In genomic region chr2:111884592-111884964, GRCh38 we compare ENCODE assay signal across 8 cellular contexts. TPM values are rescaled to one million over a fixed set of nuclear protein-coding genes. Genes with fewer than 3 reads are reported as not detected.
DNase-seq lines count a peak whose midpoint lies in the region; ATAC-seq, FAIRE-seq and TF ChIP-seq lines count a peak whose summit lies in the region.

No MANE protein-coding gene starts in this region.

- H3K4me2 ChIP-seq in A549 (peak overlapping the region; percentile 83), smooth muscle cell (peak overlapping the region; percentile 95)

- H3K9ac ChIP-seq in smooth muscle cell (ENCODE audit: low read depth), result peak overlapping the region; percentile 80

- no peak for TF ChIP-seq EP300 in A549 (IDR thresholded peaks at IDR 0.05)

- H4K20me1 ChIP-seq in smooth muscle cell (ENCODE audit: low read depth), result no peaks in the 10 kb centered on the region

- no peak for TF ChIP-seq POLR2A in A549 (IDR thresholded peaks at IDR 0.05; ENCODE audit: low read length)

- H3K27me3 ChIP-seq in right atrium auricular region (no peaks in the 10 kb centered on the region), smooth muscle cell (ENCODE audit: low read depth) (no peaks in the 10 kb centered on the region)

- peak overlapping the region; percentile 96 for H3K4me3 Mint-ChIP-seq in WTC11

- 6% methylated on average over 11 of the region's 11 CpGs for WGBS in A549 (ENCODE audit: missing lambda C conversion rate)
- WGBS in smooth muscle cell (ENCODE audit: low lambda C conversion rate), result 30% methylated on average over 11 of the region's 11 CpGs

- POLR2A ChIA-PET in A549 (lab: Yijun Ruan, JAX) (interaction anchor here (1.1 to 1.4 kb wide), 2 partner anchors 9 to 170 kb away, joined by 3 read pairs; partner anchors contain the start of gene TMEM87B), WTC11 (lab: Charles Lee) (no interaction called here)

- peaks cover 19% of the 10 kb centered on the region for H3K79me2 ChIP-seq in smooth muscle cell (ENCODE audit: low read depth)

- H3K36me3 ChIP-seq in right atrium auricular region (no peaks in the 10 kb centered on the region), smooth muscle cell (ENCODE audit: low read depth) (no peaks in the 10 kb centered on the region)

- TF ChIP-seq CTCF in A549 (IDR thresholded peaks at IDR 0.05) (no peak), WTC11 (IDR thresholded peaks at IDR 0.05) (no peak), right atrium auricular region (IDR thresholded peaks at IDR 0.05) (no peak), smooth muscle cell (IDR thresholded peaks at IDR 0.05; ENCODE audit: borderline replicate concordance, insufficient read depth, poor library complexity, severe bottlenecking) (no peak)

- no peak for FAIRE-seq in A549 (lab: Jason Lieb, UNC)

- no peak for TF ChIP-seq RAD21 in A549 (conservative IDR thresholded peaks at IDR 0.05 in 1 of 2, IDR thresholded peaks at IDR 0.05 in 1 of 2)

- peaks cover 5% of the 10 kb centered on the region for H3K36me3 Mint-ChIP-seq in WTC11

- H3K9me3 ChIP-seq in A549, result no peaks in the 10 kb centered on the region
- H3K9me3 ChIP-seq in right atrium auricular region, result no peaks in the 10 kb centered on the region
- H3K9me3 ChIP-seq in smooth muscle cell (replicated peaks; ENCODE audit: low read depth), result no peaks in the 10 kb centered on the region

- no peaks in the 10 kb centered on the region for H3K9me3 Mint-ChIP-seq in WTC11

- ATAC-seq in A549 (peak; percentile 54 to 61), GM21786 (IDR thresholded peaks at IDR 0.05; ENCODE audit: unreplicated experiment) (peak; percentile 7), WTC11 (no peak)

- H3K4me3 ChIP-seq in A549 (peak overlapping the region; percentile 85), right atrium auricular region (peak overlapping the region; percentile 86 to 90), smooth muscle cell (peak overlapping the region; percentile 89)

- peak overlapping the region; percentile 99 for H3K27ac Mint-ChIP-seq in WTC11

- peaks cover 10% of the 10 kb centered on the region; the same call in 2 of the 3 replicates for H3K4me1 ChIP-seq in A549
- H3K4me1 ChIP-seq in right atrium auricular region, result no peaks in the 10 kb centered on the region
- peaks cover 5% of the 10 kb centered on the region for H3K4me1 ChIP-seq in smooth muscle cell (ENCODE audit: low read depth)

- H2AFZ ChIP-seq in smooth muscle cell (ENCODE audit: low read depth), result peak overlapping the region; percentile 100

- no peaks in the 10 kb centered on the region for H3K27me3 Mint-ChIP-seq in WTC11 (ENCODE audit: low read depth)

- CTCF ChIA-PET in A549 (lab: Yijun Ruan, JAX), result interaction anchor here (2.0 kb wide), 1 partner anchor 163 kb away, joined by 4 read pairs; no protein-coding TSS in a partner anchor
- CTCF ChIA-PET in WTC11 (lab: Charles Lee), result interaction anchor here (1.0 to 1.8 kb wide), 2 partner anchors 11 to 13 kb away, joined by 3 to 9 read pairs; no protein-coding TSS in a partner anchor

- H3K27ac ChIP-seq in A549 (peak overlapping the region; percentile 90 to 95), right atrium auricular region (peak overlapping the region; percentile 78 to 80), smooth muscle cell (ENCODE audit: low read depth) (peak overlapping the region; percentile 30)

- H3K4me1 Mint-ChIP-seq in WTC11, result peaks cover 5% of the 10 kb centered on the region

- H3F3A ChIP-seq in smooth muscle cell (ENCODE audit: low read depth), result no peaks in the 10 kb centered on the region

- DNase-seq in A549 (ENCODE audit: low read depth in 1 of 2, low spot score in 1 of 2) (no peak), WTC11 (ENCODE audit: low spot score) (no peak), right atrium auricular region (ENCODE audit: low spot score) (no peak), smooth muscle cell (lab: John Stamatoyannopoulos, UW; ENCODE audit: unreplicated experiment) (no peak), SW 1271 (lab: John Stamatoyannopoulos, UW) (no peak), NCI-H1930 (lab: John Stamatoyannopoulos, UW) (no peak), activated gamma-delta T cell treated with Interleukin-2 at 50 U/mL for 16 hours (no peak)

TF ChIP-seq in A549, 52 proteins besides CTCF, POLR2A, EP300 and RAD21 (continues in another document):
- TF ChIP-seq TP53 (CRISPR knock-in tag; IDR thresholded peaks at IDR 0.05), result no peak
- no peak for TF ChIP-seq BHLHE40 (IDR thresholded peaks at IDR 0.05; ENCODE audit: low read depth, low read length)
- TF ChIP-seq MAFK (IDR thresholded peaks at IDR 0.05; ENCODE audit: partially characterized antibody), result no peak
- TF ChIP-seq CHD2 (IDR thresholded peaks at IDR 0.05; ENCODE audit: low read length, partially characterized antibody), result no peak
- no peak for TF ChIP-seq POLR2AphosphoS2 (conservative IDR thresholded peaks at IDR 0.05; ENCODE audit: low read length)
- TF ChIP-seq KDM1A (IDR thresholded peaks at IDR 0.05; ENCODE audit: low read depth), result no peak
- TF ChIP-seq ZC3H11A (IDR thresholded peaks at IDR 0.05), result no peak
- TF ChIP-seq RNF2 (IDR thresholded peaks at IDR 0.05; ENCODE audit: borderline replicate concordance, low read depth), result no peak
- TF ChIP-seq RCOR1 (IDR thresholded peaks at IDR 0.05; ENCODE audit: low read depth, low read length), result no peak
- no peak for TF ChIP-seq ZFP36 (IDR thresholded peaks at IDR 0.05; ENCODE audit: borderline replicate concordance, partially characterized antibody)
- TF ChIP-seq, protein P1, sequence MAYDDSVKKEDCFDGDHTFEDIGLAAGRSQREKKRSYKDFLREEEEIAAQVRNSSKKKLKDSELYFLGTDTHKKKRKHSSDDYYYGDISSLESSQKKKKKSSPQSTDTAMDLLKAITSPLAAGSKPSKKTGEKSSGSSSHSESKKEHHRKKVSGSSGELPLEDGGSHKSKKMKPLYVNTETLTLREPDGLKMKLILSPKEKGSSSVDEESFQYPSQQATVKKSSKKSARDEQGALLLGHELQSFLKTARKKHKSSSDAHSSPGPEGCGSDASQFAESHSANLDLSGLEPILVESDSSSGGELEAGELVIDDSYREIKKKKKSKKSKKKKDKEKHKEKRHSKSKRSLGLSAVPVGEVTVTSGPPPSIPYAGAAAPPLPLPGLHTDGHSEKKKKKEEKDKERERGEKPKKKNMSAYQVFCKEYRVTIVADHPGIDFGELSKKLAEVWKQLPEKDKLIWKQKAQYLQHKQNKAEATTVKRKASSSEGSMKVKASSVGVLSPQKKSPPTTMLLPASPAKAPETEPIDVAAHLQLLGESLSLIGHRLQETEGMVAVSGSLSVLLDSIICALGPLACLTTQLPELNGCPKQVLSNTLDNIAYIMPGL (CRISPR knock-in tag; IDR thresholded peaks at IDR 0.05; ENCODE audit: borderline replicate concordance), result no peak
- no peak for TF ChIP-seq MAZ (IDR thresholded peaks at IDR 0.05; ENCODE audit: borderline replicate concordance, low read depth, low read length)

TF ChIP-seq in WTC11, 78 proteins besides CTCF, POLR2A, EP300 and RAD21:
- TF ChIP-seq GTF2I (CRISPR knock-in tag; conservative IDR thresholded peaks at IDR 0.05) (peak; percentile 86; the same call in 1 of the 2 replicates), ZNF121 (CRISPR knock-in tag; IDR thresholded peaks at IDR 0.05) (peak; percentile 85)
- TF ChIP-seq, protein P2, sequence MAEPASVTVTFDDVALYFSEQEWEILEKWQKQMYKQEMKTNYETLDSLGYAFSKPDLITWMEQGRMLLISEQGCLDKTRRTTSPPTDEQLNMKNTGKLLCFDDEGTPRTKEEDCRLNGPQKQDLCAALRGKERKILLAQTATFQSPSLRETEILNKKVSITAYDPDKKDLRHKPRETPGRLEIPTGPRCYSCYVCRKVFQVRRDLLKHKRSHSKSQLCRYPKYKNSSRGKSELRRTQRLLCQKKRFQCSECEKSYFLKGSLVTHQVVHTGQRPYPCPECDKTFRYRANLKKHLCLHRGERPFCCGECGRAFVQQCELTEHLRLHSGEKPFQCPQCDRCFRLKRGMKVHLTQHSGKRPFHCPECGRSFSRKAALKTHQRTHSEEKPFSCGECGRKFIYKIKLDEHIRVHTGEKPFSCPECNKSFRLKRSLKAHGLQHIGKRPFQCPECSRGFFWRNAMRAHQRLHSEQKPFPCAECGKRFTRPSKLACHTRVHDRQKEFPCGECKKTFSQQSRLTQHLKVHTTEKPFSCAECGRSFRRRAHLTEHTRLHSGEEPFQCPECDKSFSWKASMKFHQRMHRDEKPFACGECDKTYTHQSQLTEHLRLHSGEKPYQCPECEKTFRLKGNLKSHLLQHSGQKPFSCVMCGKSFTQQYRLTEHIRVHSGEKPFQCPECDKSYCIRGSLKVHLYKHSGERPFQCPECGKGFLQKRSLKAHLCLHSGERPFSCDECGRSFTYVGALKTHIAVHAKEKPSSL (CRISPR knock-in tag; conservative IDR thresholded peaks at IDR 0.05), result no peak

RNA-seq across cellular contexts. Expression of gene ANAPC1, which starts 0.6 kb away (rescaled TPM):
- polyA plus RNA-seq in A549 (2011; rRNA removed) (66.5 and 79.3 TPM in 2 replicates), A549 (2017; fragmentation: RNase III; extraction: RNeasy Plus Mini Kit Qiagen cat#74134 plus additional on column Dnase treatment) (42.4 to 46.9 TPM (median 45.3 TPM) in 3 replicates), smooth muscle cell (8.4 and 11.9 TPM in 2 replicates)
- 21.4 and 26.0 TPM in 2 replicates for polyA plus RNA-seq in A549 (2012; cell fraction: cytosol; rRNA removed)
- polyA plus RNA-seq in A549 (2012; cell fraction: nucleus; rRNA removed), result 23.8 and 37.1 TPM in 2 replicates
- 104 and 126 TPM in 2 replicates for polyA minus RNA-seq in A549 (2011; rRNA and poly(A)+ RNA removed)
- total RNA-seq in WTC11 (2021) (96.9 to 122 TPM (median 97.1 TPM) in 3 replicates), right atrium auricular region (10 to 100 TPM; 19.0 to 23.5 TPM), smooth muscle cell (33.8 and 39.7 TPM in 2 replicates)

RNA-seq across cellular contexts. Expression of gene MERTK, which starts 13.8 kb away (rescaled TPM):
- 4.0 and 4.4 TPM in 2 replicates for polyA plus RNA-seq in A549 (2011; rRNA removed)
- polyA plus RNA-seq in A549 (2012; cell fraction: cytosol; rRNA removed), result 2.4 TPM in 2 replicates
- polyA plus RNA-seq in A549 (2012; cell fraction: nucleus; rRNA removed), result 2.9 and 4.5 TPM in 2 replicates
- 1.0 to 1.4 TPM (median 1.2 TPM) in 3 replicates for polyA plus RNA-seq in A549 (2017; fragmentation: RNase III; extraction: RNeasy Plus Mini Kit Qiagen cat#74134 plus additional on column Dnase treatment)
- 3.7 and 4.6 TPM in 2 replicates for polyA minus RNA-seq in A549 (2011; rRNA and poly(A)+ RNA removed)
- 5.7 to 7.3 TPM (median 6.9 TPM) in 3 replicates for total RNA-seq in WTC11 (2021)
- 10 to 100 TPM in 1 of 2 donors, 1 to 10 TPM in 1; 4.9 to 13.7 TPM for total RNA-seq in right atrium auricular region
- total RNA-seq in smooth muscle cell, result 9.4 and 13.0 TPM in 2 replicates
- polyA plus RNA-seq in smooth muscle cell, result 4.6 and 5.1 TPM in 2 replicates

Comparison
In these comparisons a context has a peak if more than half of its experiments do, and no peak if none do; other contexts are left out.
1. H3K27ac ChIP-seq: peak in every context shown above with its lines; median percentile 92 in A549; 79 in right atrium auricular region; 30 in smooth muscle cell.